Comparison of ENCODE assay signal across 11 cellular contexts in genomic region chr9:124078641-124079040, GRCh38.
DNase-seq lines count a peak whose midpoint lies in the region; ATAC-seq lines count a peak whose summit lies in the region.
"Had no signal": no experiment of that assay in that cellular context is flagged by ENCODE, and none has a peak within 500 bp of the region (broad histone marks: within the 10 kb centered on the region; RNA-seq: fewer than 3 reads in every experiment).

No MANE protein-coding gene starts in this region.

- ATAC-seq in left ventricle myocardium superior, result peak; percentile 41
- no peak for ATAC-seq in GM18858 (IDR thresholded peaks at IDR 0.05; ENCODE audit: unreplicated experiment)

- no peak for DNase-seq in left ventricle myocardium superior
- DNase-seq in cardiac septum (ENCODE audit: low spot score), result no peak
- DNase-seq in astrocyte of the hippocampus (ENCODE audit: low read depth, low spot score), result peak; percentile 78
- peak; percentile 79 for DNase-seq in islet precursor cell
- DNase-seq in cerebellum (ENCODE audit: low spot score), result no peak
- DNase-seq in NCI-H2081 (lab: John Stamatoyannopoulos, UW), result no peak
- no peak for DNase-seq in stimulated activated naive CD4-positive, alpha-beta T cell treated with Interleukin-2 at 50 U/mL for 16 hours (lab: John Stamatoyannopoulos, UW)
- DNase-seq: activated CD4-positive, alpha-beta memory T cell treated with anti-CD3 and anti-CD28 coated beads, Interleukin-2, amount 10 ng/mL, durations not matched to agents 7 days and 5 days; amniotic stem cell; stimulated activated CD4-positive, alpha-beta T cell treated with anti-CD3 and anti-CD28 coated beads, Interleukin-1b, Interleukin-23, amount 100 ng/mL, for 48 hours had no signal

- intact Hi-C loops in left ventricle myocardium superior (cut with micrococcal nuclease), result no loop called here
- intact Hi-C loops in cardiac septum (cut with DNase I), result no loop called here

Comparison
In these comparisons a context has a peak if more than half of its experiments do, and no peak if none do; other contexts are left out.
1. DNase-seq: peak in astrocyte of the hippocampus (single experiment) and islet precursor cell (single experiment); none in left ventricle myocardium superior (single experiment), cardiac septum (single experiment), cerebellum (single experiment), NCI-H2081 (0 of 2) and stimulated activated naive CD4-positive, alpha-beta T cell treated with Interleukin-2 at 50 U/mL for 16 hours (single experiment).